In genomic region chr6:136403166-136403980, GRCh38 we compare ENCODE assay signal across 7 cellular contexts.
DNase-seq lines count a peak whose midpoint lies in the region; ATAC-seq and TF ChIP-seq lines count a peak whose summit lies in the region.

No MANE protein-coding gene starts in this region.

- H3K27ac ChIP-seq in temporal lobe (ENCODE audit: low read depth, low read length) (peak overlapping the region; percentile 96), WERI-Rb-1 (no peak overlapping the region)

- DNase-seq in HK-2 (ENCODE audit: unreplicated experiment) (peak; percentile 6), SK-N-DZ (ENCODE audit: low spot score) (peak; percentile 31), foreskin fibroblast (peak; percentile 90 to 92), WERI-Rb-1 (no peak), NCI-H748 treated with DMSO at 0.1 percent for 48 hours (lab: John Stamatoyannopoulos, UW) (no peak)

- no peaks in the 10 kb centered on the region for H3K27me3 ChIP-seq in WERI-Rb-1 (ENCODE audit: insufficient read depth, low read depth, severe bottlenecking)

- no peak for TF ChIP-seq CTCF in foreskin fibroblast (IDR thresholded peaks at IDR 0.05; ENCODE audit: low read depth, low read length)
- no peak for TF ChIP-seq CTCF in WERI-Rb-1 (IDR thresholded peaks at IDR 0.05; ENCODE audit: low read depth, low read length)

- no peaks in the 10 kb centered on the region for H3K36me3 ChIP-seq in WERI-Rb-1

- ATAC-seq in GM21576 (IDR thresholded peaks at IDR 0.05; ENCODE audit: unreplicated experiment) = no peak

- no peaks in the 10 kb centered on the region for H3K9me3 ChIP-seq in WERI-Rb-1 (ENCODE audit: severe bottlenecking)

- H3K4me3 ChIP-seq in foreskin fibroblast (ENCODE audit: low read depth in 1 of 2, low read length in 2 of 2) (no peak overlapping the region), WERI-Rb-1 (ENCODE audit: low read depth, low read length) (no peak overlapping the region)

Comparison
In these comparisons a context has a peak if more than half of its experiments do, and no peak if none do; other contexts are left out.
1. DNase-seq: peak in HK-2 (single experiment), SK-N-DZ (single experiment) and foreskin fibroblast (2 of 2); none in WERI-Rb-1 (single experiment) and NCI-H748 treated with DMSO at 0.1 percent for 48 hours (single experiment).